ENCODE assay signal across 2 cellular contexts in genomic region chr1:205497351-205497750, GRCh38.
TF ChIP-seq lines count a peak whose summit lies in the region.

No MANE protein-coding gene starts in this region.

TF ChIP-seq in H1, 55 proteins besides CTCF, POLR2A, EP300 and RAD21:
- TF ChIP-seq JUN (IDR thresholded peaks at IDR 0.05; ENCODE audit: low read depth, low read length) (no peak), SUZ12 (IDR thresholded peaks at IDR 0.05; ENCODE audit: low read length) (no peak), RNF2 (IDR thresholded peaks at IDR 0.05; ENCODE audit: borderline replicate concordance, low read depth, low read length, missing control alignments, poor library complexity, severe bottlenecking) (no peak), RBBP5 (IDR thresholded peaks at IDR 0.05; ENCODE audit: borderline replicate concordance, low read depth, low read length) (no peak), CHD7 (IDR thresholded peaks at IDR 0.05; ENCODE audit: insufficient replicate concordance, low read length) (no peak)

TF ChIP-seq in HepG2, 621 proteins besides CTCF, POLR2A, EP300 and RAD21:
- TF ChIP-seq FUBP1 (CRISPR knock-in tag; IDR thresholded peaks at IDR 0.05; ENCODE audit: borderline replicate concordance) (no peak), STAT5B (CRISPR knock-in tag; IDR thresholded peaks at IDR 0.05) (no peak), ZNF678 (CRISPR knock-in tag; IDR thresholded peaks at IDR 0.05) (no peak), ZSCAN9 (CRISPR knock-in tag; IDR thresholded peaks at IDR 0.05; ENCODE audit: borderline replicate concordance) (no peak), KDM3A (CRISPR knock-in tag; IDR thresholded peaks at IDR 0.05; ENCODE audit: low read depth) (no peak), ZHX2 (IDR thresholded peaks at IDR 0.05; ENCODE audit: low read depth) (no peak), ZHX2 (CRISPR knock-in tag; IDR thresholded peaks at IDR 0.05; ENCODE audit: borderline replicate concordance) (no peak), ZNF512 (CRISPR knock-in tag; IDR thresholded peaks at IDR 0.05) (no peak), SRY (CRISPR knock-in tag; IDR thresholded peaks at IDR 0.05) (no peak), NFAT5 (CRISPR knock-in tag; IDR thresholded peaks at IDR 0.05) (no peak), ZMAT3 (CRISPR knock-in tag; conservative IDR thresholded peaks at IDR 0.05) (no peak), TIGD3 (CRISPR knock-in tag; IDR thresholded peaks at IDR 0.05; ENCODE audit: borderline replicate concordance) (no peak), ZMYM4 (CRISPR knock-in tag; IDR thresholded peaks at IDR 0.05) (no peak), NR2F6 (IDR thresholded peaks at IDR 0.05) (no peak), NR2F6 (CRISPR knock-in tag; IDR thresholded peaks at IDR 0.05) (no peak), FIP1L1 (IDR thresholded peaks at IDR 0.05; ENCODE audit: borderline replicate concordance, insufficient read depth, low read depth, low read length) (no peak), NBN (conservative IDR thresholded peaks at IDR 0.05) (no peak), ZSCAN25 (CRISPR knock-in tag; IDR thresholded peaks at IDR 0.05) (no peak), ZNF510 (CRISPR knock-in tag; IDR thresholded peaks at IDR 0.05; ENCODE audit: low read depth) (no peak)
